Comparison of ENCODE assay signal across 1 cellular context in the genomic region with DNA sequence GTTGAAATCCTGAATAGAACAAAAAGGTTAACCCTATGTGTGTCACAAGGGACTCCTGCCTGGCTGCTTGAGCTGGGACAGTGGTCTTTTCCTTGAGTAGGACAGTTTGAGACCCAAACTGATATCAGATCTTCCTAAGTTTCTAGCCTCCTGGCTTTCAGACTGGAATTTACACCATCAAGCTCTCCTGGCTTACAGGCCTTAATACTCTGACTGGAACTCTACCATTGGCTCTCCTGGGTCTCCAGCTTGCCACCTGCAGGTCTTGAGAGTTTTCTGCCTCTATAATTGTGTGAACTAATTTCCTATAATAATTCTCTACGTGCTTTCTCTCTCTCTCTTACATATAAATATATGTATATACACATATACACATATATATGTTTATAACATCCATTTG.
TF ChIP-seq lines count a peak whose summit lies in the region.

No MANE protein-coding gene starts in this region.

TF ChIP-seq in K562, 482 proteins besides CTCF, POLR2A, EP300 and RAD21 (continued from another document):
- TF ChIP-seq CEBPB (tag; IDR thresholded peaks at IDR 0.05) (no peak), KAT2B (IDR thresholded peaks at IDR 0.05; ENCODE audit: low read depth, low read length) (no peak)
- TF ChIP-seq, protein P1, sequence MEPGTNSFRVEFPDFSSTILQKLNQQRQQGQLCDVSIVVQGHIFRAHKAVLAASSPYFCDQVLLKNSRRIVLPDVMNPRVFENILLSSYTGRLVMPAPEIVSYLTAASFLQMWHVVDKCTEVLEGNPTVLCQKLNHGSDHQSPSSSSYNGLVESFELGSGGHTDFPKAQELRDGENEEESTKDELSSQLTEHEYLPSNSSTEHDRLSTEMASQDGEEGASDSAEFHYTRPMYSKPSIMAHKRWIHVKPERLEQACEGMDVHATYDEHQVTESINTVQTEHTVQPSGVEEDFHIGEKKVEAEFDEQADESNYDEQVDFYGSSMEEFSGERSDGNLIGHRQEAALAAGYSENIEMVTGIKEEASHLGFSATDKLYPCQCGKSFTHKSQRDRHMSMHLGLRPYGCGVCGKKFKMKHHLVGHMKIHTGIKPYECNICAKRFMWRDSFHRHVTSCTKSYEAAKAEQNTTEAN (CRISPR knock-in tag; IDR thresholded peaks at IDR 0.05) = no peak
- TF ChIP-seq, protein P2, sequence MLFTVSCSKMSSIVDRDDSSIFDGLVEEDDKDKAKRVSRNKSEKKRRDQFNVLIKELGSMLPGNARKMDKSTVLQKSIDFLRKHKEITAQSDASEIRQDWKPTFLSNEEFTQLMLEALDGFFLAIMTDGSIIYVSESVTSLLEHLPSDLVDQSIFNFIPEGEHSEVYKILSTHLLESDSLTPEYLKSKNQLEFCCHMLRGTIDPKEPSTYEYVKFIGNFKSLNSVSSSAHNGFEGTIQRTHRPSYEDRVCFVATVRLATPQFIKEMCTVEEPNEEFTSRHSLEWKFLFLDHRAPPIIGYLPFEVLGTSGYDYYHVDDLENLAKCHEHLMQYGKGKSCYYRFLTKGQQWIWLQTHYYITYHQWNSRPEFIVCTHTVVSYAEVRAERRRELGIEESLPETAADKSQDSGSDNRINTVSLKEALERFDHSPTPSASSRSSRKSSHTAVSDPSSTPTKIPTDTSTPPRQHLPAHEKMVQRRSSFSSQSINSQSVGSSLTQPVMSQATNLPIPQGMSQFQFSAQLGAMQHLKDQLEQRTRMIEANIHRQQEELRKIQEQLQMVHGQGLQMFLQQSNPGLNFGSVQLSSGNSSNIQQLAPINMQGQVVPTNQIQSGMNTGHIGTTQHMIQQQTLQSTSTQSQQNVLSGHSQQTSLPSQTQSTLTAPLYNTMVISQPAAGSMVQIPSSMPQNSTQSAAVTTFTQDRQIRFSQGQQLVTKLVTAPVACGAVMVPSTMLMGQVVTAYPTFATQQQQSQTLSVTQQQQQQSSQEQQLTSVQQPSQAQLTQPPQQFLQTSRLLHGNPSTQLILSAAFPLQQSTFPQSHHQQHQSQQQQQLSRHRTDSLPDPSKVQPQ (CRISPR knock-in tag; IDR thresholded peaks at IDR 0.05; ENCODE audit: borderline replicate concordance) = no peak
- TF ChIP-seq, protein P3, sequence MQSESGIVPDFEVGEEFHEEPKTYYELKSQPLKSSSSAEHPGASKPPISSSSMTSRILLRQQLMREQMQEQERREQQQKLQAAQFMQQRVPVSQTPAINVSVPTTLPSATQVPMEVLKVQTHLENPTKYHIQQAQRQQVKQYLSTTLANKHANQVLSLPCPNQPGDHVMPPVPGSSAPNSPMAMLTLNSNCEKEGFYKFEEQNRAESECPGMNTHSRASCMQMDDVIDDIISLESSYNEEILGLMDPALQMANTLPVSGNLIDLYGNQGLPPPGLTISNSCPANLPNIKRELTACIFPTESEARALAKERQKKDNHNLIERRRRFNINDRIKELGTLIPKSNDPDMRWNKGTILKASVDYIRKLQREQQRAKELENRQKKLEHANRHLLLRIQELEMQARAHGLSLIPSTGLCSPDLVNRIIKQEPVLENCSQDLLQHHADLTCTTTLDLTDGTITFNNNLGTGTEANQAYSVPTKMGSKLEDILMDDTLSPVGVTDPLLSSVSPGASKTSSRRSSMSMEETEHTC (IDR thresholded peaks at IDR 0.05) = no peak
TF ChIP-seq in K562: peak in this region for 0.
